Comparison of ENCODE assay signal across 8 cellular contexts in genomic region chrX:153971124-153971631, GRCh38. TPM values are rescaled to one million over a fixed set of nuclear protein-coding genes. Genes with fewer than 3 reads are reported as not detected.
DNase-seq lines count a peak whose midpoint lies in the region; ATAC-seq and TF ChIP-seq lines count a peak whose summit lies in the region.

No MANE protein-coding gene starts in this region.

- TF ChIP-seq CTCF in fibroblast of mammary gland (conservative IDR thresholded peaks at IDR 0.05; ENCODE audit: control insufficient read depth, insufficient read depth, low read depth, low read length): no peak

- peaks cover 15% of the 10 kb centered on the region for H3K4me1 Mint-ChIP-seq in activated T-helper 17 cell treated with anti-CD3 and anti-CD28 coated beads, Interleukin-2, amount 50 U/mL, for 72 hours
- H3K4me1 Mint-ChIP-seq in natural killer cell treated with Interleukin-12 subunit alpha and Interleukin-12 subunit beta and Interleukin-15 and Interleukin-18, amount 100 ng/mL, for 72 hours (ENCODE audit: low read depth in 2 of 2): peaks cover 27 to 39% of the 10 kb centered on the region in 2 donors

- TF ChIP-seq RAD21 in Ishikawa (IDR thresholded peaks at IDR 0.05; ENCODE audit: low read depth): no peak

- peak overlapping the region; percentile 95 for H3K4me3 ChIP-seq in fibroblast of mammary gland (ENCODE audit: control insufficient read depth, low read depth, low read length)

- no peaks in the 10 kb centered on the region for H3K27me3 Mint-ChIP-seq in activated T-helper 17 cell treated with anti-CD3 and anti-CD28 coated beads, Interleukin-2, amount 50 U/mL, for 72 hours
- H3K27me3 Mint-ChIP-seq in natural killer cell treated with Interleukin-12 subunit alpha and Interleukin-12 subunit beta and Interleukin-15 and Interleukin-18, amount 100 ng/mL, for 72 hours: no peaks in the 10 kb centered on the region

- H3K4me3 Mint-ChIP-seq in activated T-helper 17 cell treated with anti-CD3 and anti-CD28 coated beads, Interleukin-2, amount 50 U/mL, for 72 hours: peak overlapping the region; percentile 90
- H3K4me3 Mint-ChIP-seq in natural killer cell treated with Interleukin-12 subunit alpha and Interleukin-12 subunit beta and Interleukin-15 and Interleukin-18, amount 100 ng/mL, for 72 hours: peak overlapping the region; percentile 97

- DNase-seq in DMS 273 (lab: John Stamatoyannopoulos, UW; ENCODE audit: unreplicated experiment): peak; percentile 99
- peak; percentile 81 for DNase-seq in RPMI7951 (ENCODE audit: low read depth)
- DNase-seq in fibroblast of mammary gland (ENCODE audit: low read depth): peak; percentile 87
- peak; percentile 95 for DNase-seq in natural killer cell treated with Interleukin-12 subunit alpha and Interleukin-12 subunit beta and Interleukin-15 and Interleukin-18, amount 100 ng/mL, for 72 hours (ENCODE audit: low spot score)
- peak; percentile 85 for DNase-seq in stimulated activated naive CD4-positive, alpha-beta T cell treated with Interleukin-2 at 50 U/mL for 16 hours (lab: John Stamatoyannopoulos, UW)

- ATAC-seq in GM21526 (IDR thresholded peaks at IDR 0.05; ENCODE audit: low FRiP score, unreplicated experiment): peak; percentile 39
- peak; percentile 42 for ATAC-seq in activated T-helper 17 cell treated with anti-CD3 and anti-CD28 coated beads, Interleukin-2, amount 50 U/mL, for 72 hours (replicated peaks)
- peak; percentile 68 to 78 for ATAC-seq in natural killer cell treated with Interleukin-12 subunit alpha and Interleukin-12 subunit beta and Interleukin-15 and Interleukin-18, amount 100 ng/mL, for 72 hours

- H3K9me3 Mint-ChIP-seq in activated T-helper 17 cell treated with anti-CD3 and anti-CD28 coated beads, Interleukin-2, amount 50 U/mL, for 72 hours: no peaks in the 10 kb centered on the region
- no peaks in the 10 kb centered on the region for H3K9me3 Mint-ChIP-seq in natural killer cell treated with Interleukin-12 subunit alpha and Interleukin-12 subunit beta and Interleukin-15 and Interleukin-18, amount 100 ng/mL, for 72 hours

- peaks cover 51% of the 10 kb centered on the region for H3K36me3 Mint-ChIP-seq in activated T-helper 17 cell treated with anti-CD3 and anti-CD28 coated beads, Interleukin-2, amount 50 U/mL, for 72 hours (ENCODE audit: low read depth)
- H3K36me3 Mint-ChIP-seq in natural killer cell treated with Interleukin-12 subunit alpha and Interleukin-12 subunit beta and Interleukin-15 and Interleukin-18, amount 100 ng/mL, for 72 hours: peaks cover 9% of the 10 kb centered on the region

- TF ChIP-seq EP300 in Ishikawa (IDR thresholded peaks at IDR 0.05; ENCODE audit: borderline replicate concordance): no peak

- peak overlapping the region; percentile 92 for H3K27ac Mint-ChIP-seq in activated T-helper 17 cell treated with anti-CD3 and anti-CD28 coated beads, Interleukin-2, amount 50 U/mL, for 72 hours
- H3K27ac Mint-ChIP-seq in natural killer cell treated with Interleukin-12 subunit alpha and Interleukin-12 subunit beta and Interleukin-15 and Interleukin-18, amount 100 ng/mL, for 72 hours: peak overlapping the region; percentile 99 to 100

TF ChIP-seq in Ishikawa, 13 proteins besides CTCF, POLR2A, EP300 and RAD21:
- TF ChIP-seq TAF1 (IDR thresholded peaks at IDR 0.05; ENCODE audit: low read depth): peak; percentile 42
- TF ChIP-seq TCF12 (IDR thresholded peaks at IDR 0.05; ENCODE audit: low read depth): no peak
- no peak for TF ChIP-seq TEAD4 (IDR thresholded peaks at IDR 0.05)
- TF ChIP-seq YY1 (IDR thresholded peaks at IDR 0.05; ENCODE audit: low read depth): peak; percentile 90

RNA-seq across cellular contexts. Expression of gene HCFC1, which starts 0.4 kb away (rescaled TPM):
- 21.6 and 23.6 TPM in 2 replicates for total RNA-seq in RPMI7951 (2014; rRNA removed; shearing (Covaris generic))
- 100 to 1,000 TPM in 1 of 2 donors, 10 to 100 TPM in 1; 85.5 to 134 TPM for total RNA-seq in activated T-helper 17 cell treated with anti-CD3 and anti-CD28 coated beads, Interleukin-2, amount 50 U/mL, for 72 hours
- 100 to 1,000 TPM; 105 to 131 TPM for total RNA-seq in natural killer cell treated with Interleukin-12 subunit alpha and Interleukin-12 subunit beta and Interleukin-15 and Interleukin-18, amount 100 ng/mL, for 72 hours

RNA-seq across cellular contexts. Expression of gene TMEM187, which starts 1.4 kb away (rescaled TPM):
- 5.8 and 6.6 TPM in 2 replicates for total RNA-seq in RPMI7951 (2014; rRNA removed; shearing (Covaris generic))
- 1 to 10 TPM; 7.1 to 7.8 TPM for total RNA-seq in activated T-helper 17 cell treated with anti-CD3 and anti-CD28 coated beads, Interleukin-2, amount 50 U/mL, for 72 hours
- 1 to 10 TPM; 2.4 to 6.9 TPM for total RNA-seq in natural killer cell treated with Interleukin-12 subunit alpha and Interleukin-12 subunit beta and Interleukin-15 and Interleukin-18, amount 100 ng/mL, for 72 hours

RNA-seq across cellular contexts. Expression of gene RENBP, which starts 26.7 kb away (rescaled TPM):
- total RNA-seq in RPMI7951 (2014; rRNA removed; shearing (Covaris generic)): 1.7 and 1.9 TPM in 2 replicates
- 1 to 10 TPM; 4.7 to 4.9 TPM for total RNA-seq in activated T-helper 17 cell treated with anti-CD3 and anti-CD28 coated beads, Interleukin-2, amount 50 U/mL, for 72 hours
- total RNA-seq in natural killer cell treated with Interleukin-12 subunit alpha and Interleukin-12 subunit beta and Interleukin-15 and Interleukin-18, amount 100 ng/mL, for 72 hours: 1 to 10 TPM; 4.8 to 5.4 TPM

RNA-seq across cellular contexts. Expression of gene NAA10, which starts 36.3 kb away (rescaled TPM):
- 96.4 and 136 TPM in 2 replicates for total RNA-seq in RPMI7951 (2014; rRNA removed; shearing (Covaris generic))
- total RNA-seq in activated T-helper 17 cell treated with anti-CD3 and anti-CD28 coated beads, Interleukin-2, amount 50 U/mL, for 72 hours: 100 to 1,000 TPM in 1 of 2 donors, 10 to 100 TPM in 1; 74.7 to 146 TPM
- 100 to 1,000 TPM; 115 to 175 TPM for total RNA-seq in natural killer cell treated with Interleukin-12 subunit alpha and Interleukin-12 subunit beta and Interleukin-15 and Interleukin-18, amount 100 ng/mL, for 72 hours

RNA-seq across cellular contexts. Expression of gene ARHGAP4, which starts 45.1 kb away (rescaled TPM):
- total RNA-seq in RPMI7951 (2014; rRNA removed; shearing (Covaris generic)): 0.29 and 1.9 TPM in 2 replicates
- 100 to 1,000 TPM; 105 to 147 TPM for total RNA-seq in activated T-helper 17 cell treated with anti-CD3 and anti-CD28 coated beads, Interleukin-2, amount 50 U/mL, for 72 hours
- 100 to 1,000 TPM; 155 to 276 TPM for total RNA-seq in natural killer cell treated with Interleukin-12 subunit alpha and Interleukin-12 subunit beta and Interleukin-15 and Interleukin-18, amount 100 ng/mL, for 72 hours

Comparison
In these comparisons a context has a peak if more than half of its experiments do, and no peak if none do; other contexts are left out.
1. Peak in every context shown above with its lines: DNase-seq, ATAC-seq and H3K4me3 ChIP-seq.